9 cellular contexts compared by ENCODE assay signal in the genomic region with DNA sequence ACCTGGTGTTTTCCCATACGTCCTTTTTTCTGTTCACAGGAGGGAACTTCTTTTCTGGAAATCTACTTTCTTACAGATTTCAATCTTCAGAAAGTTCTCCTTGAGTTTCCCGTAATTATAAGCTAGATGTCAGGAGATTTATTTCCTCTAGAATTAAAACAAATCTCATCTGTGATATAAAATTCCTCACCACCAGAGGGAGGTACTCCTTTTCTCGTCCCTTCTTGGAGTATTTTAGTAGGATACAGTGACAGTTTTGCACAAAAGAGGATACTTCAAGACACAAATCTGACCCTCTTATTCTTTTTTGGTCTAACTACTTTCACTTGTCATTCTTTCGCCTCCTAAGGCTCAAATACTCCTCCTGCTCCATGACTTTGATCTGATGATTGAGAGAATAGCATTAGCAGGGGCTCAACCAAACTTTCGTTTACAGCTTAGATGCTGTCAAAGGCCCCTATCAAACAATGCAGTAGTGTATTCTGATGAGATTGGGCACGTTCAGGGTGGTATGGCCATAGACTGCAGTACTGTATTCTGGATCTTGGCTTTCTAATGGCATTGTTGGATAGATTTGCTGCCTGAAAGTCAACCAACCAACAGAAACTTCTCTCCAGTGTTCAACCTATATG. TPM values are rescaled to one million over a fixed set of nuclear protein-coding genes. Genes with fewer than 3 reads are reported as not detected.
DNase-seq lines count a peak whose midpoint lies in the region; ATAC-seq and TF ChIP-seq lines count a peak whose summit lies in the region.
"Had no signal": no experiment of that assay in that cellular context is flagged by ENCODE, and none has a peak within 500 bp of the region (broad histone marks: within the 10 kb centered on the region; RNA-seq: fewer than 3 reads in every experiment).

No MANE protein-coding gene starts in this region.

- H3K4me1 ChIP-seq in adipocyte (ENCODE audit: control insufficient read depth, insufficient read depth, low read length) = no peaks in the 10 kb centered on the region

- no peaks in the 10 kb centered on the region for H3K9me3 ChIP-seq in adipocyte (ENCODE audit: control insufficient read depth, low read length)

- no peak overlapping the region for H3K4me3 ChIP-seq in adipocyte (ENCODE audit: low read length)

- peaks cover 19% of the 10 kb centered on the region for H3K36me3 ChIP-seq in adipocyte (ENCODE audit: control insufficient read depth, insufficient read depth, low read length, severe bottlenecking)

- peak; percentile 84 for TF ChIP-seq CTCF in C4-2B (conservative IDR thresholded peaks at IDR 0.05)

- DNase-seq in HS-5 (ENCODE audit: low read depth) (peak; percentile 11), adipocyte (ENCODE audit: low read depth) (peak; percentile 19), left lobe of liver (ENCODE audit: low spot score) (no peak), hippocampal formation (lab: John Stamatoyannopoulos, UW) (no peak), dedifferentiated amniotic fluid mesenchymal stem cell (ENCODE audit: extremely low spot score) (no peak), T-helper 2 cell (no peak), Ammon's horn (ENCODE audit: low spot score) (no peak)
- DNase-seq: stimulated activated naive CD8-positive, alpha-beta T cell treated with anti-CD3 and anti-CD28 coated beads, Interleukin-15, amount 100 ng/mL, for 72 hours had no signal

- H3K27me3 ChIP-seq in adipocyte (replicated peaks; ENCODE audit: control insufficient read depth, insufficient read depth, low read length) = no peaks in the 10 kb centered on the region

- ATAC-seq in left lobe of liver = peak; percentile 32
- ATAC-seq: stimulated activated naive CD8-positive, alpha-beta T cell treated with anti-CD3 and anti-CD28 coated beads, Interleukin-15, amount 100 ng/mL, for 72 hours had no signal

- no peak overlapping the region for H3K27ac ChIP-seq in C4-2B

- H3K9ac ChIP-seq in adipocyte (ENCODE audit: low read length) = no peak overlapping the region

RNA-seq across cellular contexts. Expression of gene TMEM41A, which starts 38.0 kb away (rescaled TPM):
- 18.5 TPM for total RNA-seq in left lobe of liver

Comparison
In these comparisons a context has a peak if more than half of its experiments do, and no peak if none do; other contexts are left out.
1. DNase-seq: peak in HS-5 (single experiment) and adipocyte (single experiment); none in left lobe of liver (single experiment), hippocampal formation (0 of 2), dedifferentiated amniotic fluid mesenchymal stem cell (single experiment), T-helper 2 cell (0 of 5) and Ammon's horn (single experiment).